In the genomic region with DNA sequence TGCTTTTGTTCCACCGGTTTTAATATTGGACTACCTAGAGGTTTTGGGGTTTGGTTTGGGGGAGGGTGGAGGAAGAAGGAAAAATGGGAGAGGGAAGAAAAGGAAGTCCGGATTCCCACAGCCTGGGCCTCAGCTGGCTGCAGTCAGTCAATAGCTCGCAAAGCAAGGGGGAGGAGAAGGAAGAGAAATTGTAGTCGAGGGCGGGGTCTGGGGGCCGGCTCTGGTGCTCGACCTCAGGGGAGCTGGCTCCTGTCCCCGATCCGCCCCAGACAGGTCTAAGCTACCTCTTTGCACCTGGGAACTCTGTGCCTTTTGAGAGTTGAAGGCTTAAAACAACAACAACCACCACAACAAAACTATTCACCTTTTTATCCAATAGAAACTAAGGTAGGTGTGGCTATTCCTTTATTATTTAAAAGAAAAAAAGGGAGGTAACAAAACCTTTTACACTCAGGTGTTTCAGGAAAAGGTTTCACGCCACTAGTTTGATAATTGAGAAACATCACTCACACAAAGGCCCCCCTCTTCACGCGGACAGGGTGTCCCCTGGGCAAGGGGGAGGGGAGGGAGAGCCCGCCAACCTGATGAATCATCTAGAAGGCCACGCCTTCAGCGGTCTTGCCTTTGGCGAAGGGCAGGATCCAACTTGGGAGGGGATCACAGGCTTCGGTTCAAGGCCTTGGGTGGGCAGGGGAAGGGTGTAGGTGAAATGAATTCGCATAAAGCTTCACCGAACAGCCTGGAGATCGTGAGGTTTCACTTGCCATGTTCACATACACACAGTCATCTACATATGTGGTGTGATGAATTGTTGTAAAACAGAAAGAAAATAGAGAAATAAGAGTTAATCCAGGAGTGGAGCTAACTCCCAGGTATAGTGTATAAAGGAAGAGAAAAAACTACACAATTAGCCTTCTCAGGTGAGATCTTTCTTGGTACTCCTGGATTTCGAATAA, we compare ENCODE assay signal across 8 cellular contexts. TPM values are rescaled to one million over a fixed set of nuclear protein-coding genes. Genes with fewer than 3 reads are reported as not detected.
DNase-seq lines count a peak whose midpoint lies in the region; ATAC-seq and TF ChIP-seq lines count a peak whose summit lies in the region.

No MANE protein-coding gene starts in this region.

- peak overlapping the region; percentile 89 for H3K27ac Mint-ChIP-seq in endothelial cell (ENCODE audit: unreplicated experiment)

- H3K27me3 ChIP-seq in mucosa of stomach (ENCODE audit: control insufficient read depth, insufficient read depth, low read length) = no peaks in the 10 kb centered on the region

- peak overlapping the region; percentile 73 for H3K27ac ChIP-seq in C4-2B

- H3K4me1 ChIP-seq in mucosa of stomach (ENCODE audit: control insufficient read depth, insufficient read depth, low read length) = peaks cover 13% of the 10 kb centered on the region

- H3K4me3 Mint-ChIP-seq in endothelial cell (ENCODE audit: unreplicated experiment) = peak overlapping the region; percentile 70

- ATAC-seq in GM21576 (IDR thresholded peaks at IDR 0.05; ENCODE audit: unreplicated experiment) = no peak
- ATAC-seq in HG03095 (IDR thresholded peaks at IDR 0.05; ENCODE audit: unreplicated experiment) = no peak

- no peaks in the 10 kb centered on the region for H3K9me3 Mint-ChIP-seq in endothelial cell (ENCODE audit: unreplicated experiment)

- peaks cover 4% of the 10 kb centered on the region for H3K27me3 Mint-ChIP-seq in endothelial cell (ENCODE audit: unreplicated experiment)

- H3K36me3 ChIP-seq in mucosa of stomach (ENCODE audit: control insufficient read depth, insufficient read depth, low read length) = no peaks in the 10 kb centered on the region

- peaks cover 54% of the 10 kb centered on the region for H3K4me1 Mint-ChIP-seq in endothelial cell (ENCODE audit: unreplicated experiment)

- peak overlapping the region; percentile 73 for H3K9ac ChIP-seq in mucosa of stomach (ENCODE audit: low read length)

- no peaks in the 10 kb centered on the region for H3K9me3 ChIP-seq in mucosa of stomach (ENCODE audit: control insufficient read depth, low read length)

- peak overlapping the region; percentile 40 for H3K4me3 ChIP-seq in mucosa of stomach (ENCODE audit: low read length)

- TF ChIP-seq CTCF in C4-2B (conservative IDR thresholded peaks at IDR 0.05) (no peak), endothelial cell (IDR thresholded peaks at IDR 0.05; ENCODE audit: unreplicated experiment) (no peak)

- peak; percentile 2 for DNase-seq in NCI-H2227 (lab: John Stamatoyannopoulos, UW; ENCODE audit: unreplicated experiment)
- peak; percentile 60 for DNase-seq in endothelial cell (ENCODE audit: low spot score)
- no peak for DNase-seq in COR-L47 (lab: John Stamatoyannopoulos, UW)
- no peak for DNase-seq in SK-N-DZ (ENCODE audit: low spot score)

- H3K36me3 Mint-ChIP-seq in endothelial cell (ENCODE audit: low read depth, unreplicated experiment) = no peaks in the 10 kb centered on the region

RNA-seq across cellular contexts. Expression of gene LNX1, which starts 1.7 kb away (rescaled TPM):
- total RNA-seq in endothelial cell (ENCODE audit: unreplicated experiment) = 25.7 TPM
- not detected in 2 replicates for polyA plus RNA-seq in SK-N-DZ (2014; cell fraction: cytosol; rRNA removed)
- polyA plus RNA-seq in SK-N-DZ (2014; cell fraction: nucleus; rRNA removed) = 0.05 and 0.13 TPM in 2 replicates

Comparison
In these comparisons a context has a peak if more than half of its experiments do, and no peak if none do; other contexts are left out.
1. DNase-seq: peak in NCI-H2227 (single experiment) and endothelial cell (single experiment); none in COR-L47 (single experiment) and SK-N-DZ (single experiment).